29 cellular contexts compared by ENCODE assay signal in the genomic region with DNA sequence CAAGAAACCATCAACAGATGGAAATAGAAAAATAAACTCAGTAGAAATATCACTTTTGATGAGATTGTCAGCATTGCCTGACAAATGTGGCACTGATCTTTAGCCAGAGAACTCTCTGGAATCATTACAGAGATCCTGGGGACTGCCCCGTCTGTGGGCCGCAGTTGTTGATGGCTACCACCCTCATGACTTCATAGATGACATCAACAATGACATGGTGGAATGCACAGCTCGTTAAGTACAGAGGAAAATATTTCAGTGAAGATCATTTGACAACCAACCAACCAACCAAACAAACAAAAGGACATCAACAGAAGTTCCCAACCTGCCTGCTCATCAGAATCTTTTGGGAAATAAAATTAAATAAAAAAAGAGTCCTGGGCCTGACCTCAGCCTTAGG.
"Had no signal": no experiment of that assay in that cellular context is flagged by ENCODE, and none has a peak within 500 bp of the region (broad histone marks: within the 10 kb centered on the region; RNA-seq: fewer than 3 reads in every experiment).

No MANE protein-coding gene starts in this region.

- H3K27me3 Mint-ChIP-seq: activated CD4-positive, alpha-beta memory T cell treated with anti-CD3 and anti-CD28 coated beads, Interleukin-2, amount 10 ng/mL, durations not matched to agents 7 days and 5 days; activated CD8-positive, alpha-beta memory T cell treated with anti-CD3 and anti-CD28 coated beads, Interleukin-2, amount 10 ng/mL, durations not matched to agents 7 days and 5 days; activated naive CD8-positive, alpha-beta T cell treated with anti-CD3 and anti-CD28 coated beads for 36 hours had no signal

- H3K4me3 Mint-ChIP-seq: activated CD4-positive, alpha-beta memory T cell treated with anti-CD3 and anti-CD28 coated beads, Interleukin-2, amount 10 ng/mL, durations not matched to agents 7 days and 5 days; activated CD8-positive, alpha-beta memory T cell treated with anti-CD3 and anti-CD28 coated beads, Interleukin-2, amount 10 ng/mL, durations not matched to agents 7 days and 5 days; activated naive CD8-positive, alpha-beta T cell treated with anti-CD3 and anti-CD28 coated beads for 36 hours had no signal

- H3K36me3 Mint-ChIP-seq: activated CD8-positive, alpha-beta memory T cell treated with anti-CD3 and anti-CD28 coated beads, Interleukin-2, amount 10 ng/mL, durations not matched to agents 7 days and 5 days; activated naive CD8-positive, alpha-beta T cell treated with anti-CD3 and anti-CD28 coated beads for 36 hours had no signal

- H3K27me3 ChIP-seq: ascending aorta, body of pancreas, breast epithelium, MG63 had no signal

- H3K9me3 ChIP-seq: ascending aorta, body of pancreas, breast epithelium, MG63 had no signal

- H3K4me3 ChIP-seq: ascending aorta, body of pancreas, breast epithelium, MG63, PC-9 had no signal

- H3K9me3 Mint-ChIP-seq: activated CD4-positive, alpha-beta memory T cell treated with anti-CD3 and anti-CD28 coated beads, Interleukin-2, amount 10 ng/mL, durations not matched to agents 7 days and 5 days; activated naive CD8-positive, alpha-beta T cell treated with anti-CD3 and anti-CD28 coated beads for 36 hours had no signal

- DNase-seq: activated CD4-positive, alpha-beta memory T cell treated with anti-CD3 and anti-CD28 coated beads, Interleukin-2, amount 10 ng/mL, durations not matched to agents 7 days and 5 days; activated CD4-positive, alpha-beta T cell treated with anti-CD3 and anti-CD28 coated beads for 1 hour; activated CD4-positive, alpha-beta T cell treated with anti-CD3 and anti-CD28 coated beads for 48 hours; activated CD4-positive, CD25-positive, alpha-beta regulatory T cell; activated CD8-positive, alpha-beta memory T cell treated with anti-CD3 and anti-CD28 coated beads for 24 hours; activated CD8-positive, alpha-beta memory T cell treated with anti-CD3 and anti-CD28 coated beads, Interleukin-2, amount 10 ng/mL, durations not matched to agents 7 days and 5 days; activated CD8-positive, alpha-beta memory T cell treated with anti-CD3 and anti-CD28 coated beads, Interleukin-2, amount 50 U/mL, for 48 hours; activated effector memory CD4-positive, alpha-beta T cell treated with Interleukin-2 at 50 U/mL for 16 hours; activated naive CD4-positive, alpha-beta T cell treated with anti-CD3 and anti-CD28 coated beads, Interleukin-2, amount 50 U/mL, for 16 hours; activated naive CD8-positive, alpha-beta T cell treated with anti-CD3 and anti-CD28 coated beads for 36 hours; activated T-cell treated with anti-CD3 and anti-CD28 coated beads, Interleukin-2, amount 50 U/mL, for 48 hours; amniotic stem cell; body of pancreas; cerebellar nuclear complex; MG63; NCI-H1048; NCI-H1105 treated with DMSO at 0.1 percent for 48 hours; NCI-H1436; NCI-H1694; NCI-H1930; NCI-H2081 treated with DMSO at 0.1 percent for 48 hours; NCI-H345; NCI-H524 treated with DMSO at 0.1 percent for 48 hours; PC-9; Right ventricle myocardium superior; T1000; WERI-Rb-1 had no signal

- H3K4me1 ChIP-seq: body of pancreas, breast epithelium had no signal

- H3K4me1 Mint-ChIP-seq: activated CD4-positive, alpha-beta memory T cell treated with anti-CD3 and anti-CD28 coated beads, Interleukin-2, amount 10 ng/mL, durations not matched to agents 7 days and 5 days; activated CD8-positive, alpha-beta memory T cell treated with anti-CD3 and anti-CD28 coated beads, Interleukin-2, amount 10 ng/mL, durations not matched to agents 7 days and 5 days; activated naive CD8-positive, alpha-beta T cell treated with anti-CD3 and anti-CD28 coated beads for 36 hours had no signal

- H3K4me2 ChIP-seq: PC-9 had no signal

- H2AFZ ChIP-seq: PC-9 had no signal

- H3K36me3 ChIP-seq: ascending aorta, breast epithelium, MG63, WERI-Rb-1 had no signal

- H3K27ac ChIP-seq: ascending aorta, body of pancreas, breast epithelium, PC-9, WERI-Rb-1 had no signal

- H3K27ac Mint-ChIP-seq: activated CD4-positive, alpha-beta memory T cell treated with anti-CD3 and anti-CD28 coated beads, Interleukin-2, amount 10 ng/mL, durations not matched to agents 7 days and 5 days; activated CD8-positive, alpha-beta memory T cell treated with anti-CD3 and anti-CD28 coated beads, Interleukin-2, amount 10 ng/mL, durations not matched to agents 7 days and 5 days; activated naive CD8-positive, alpha-beta T cell treated with anti-CD3 and anti-CD28 coated beads for 36 hours had no signal
